ENCODE assay signal across 8 cellular contexts in the genomic region with DNA sequence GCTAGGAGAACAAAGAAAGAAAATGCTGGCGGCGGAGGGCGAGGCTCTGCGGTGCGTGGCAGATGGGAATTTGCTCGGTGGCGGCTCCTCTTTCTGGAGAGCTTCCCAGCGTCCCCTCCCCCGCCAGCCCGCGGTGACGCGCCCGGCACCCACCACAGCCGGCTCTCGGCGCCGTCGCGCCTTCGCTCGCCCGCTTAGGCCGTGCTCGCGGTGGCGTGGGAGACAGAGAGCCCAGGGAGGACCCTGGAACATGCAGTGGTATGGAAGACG. TPM values are rescaled to one million over a fixed set of nuclear protein-coding genes. Genes with fewer than 3 reads are reported as not detected.
DNase-seq lines count a peak whose midpoint lies in the region; ATAC-seq and TF ChIP-seq lines count a peak whose summit lies in the region.

No MANE protein-coding gene starts in this region.

- H4K20me1 ChIP-seq in BLaER1 treated with 17β-estradiol and CSF1 and Interleukin-3, amounts not matched to agents 10 nM and 100 nM, result peaks cover under 1 to 33% (median 12%) of the 10 kb centered on the region in 11 experiments; a peak in 17 of 22 replicates

- CTCF ChIA-PET in activated CD4-positive, alpha-beta memory T cell treated with anti-CD3 and anti-CD28 coated beads for 36 hours (lab: Charles Lee), result interaction anchor here (1.3 to 3.2 kb wide), 6 partner anchors 8 to 67 kb away, joined by 5 to 15 read pairs (median 7); no protein-coding TSS in a partner anchor

- peak; percentile 9 for DNase-seq in KG1 (lab: John Stamatoyannopoulos, UW)
- peak; percentile 51 for DNase-seq in activated CD4-positive, alpha-beta memory T cell treated with anti-CD3 and anti-CD28 coated beads for 36 hours
- peak; percentile 91 for DNase-seq in esophagus muscularis mucosa (ENCODE audit: extremely low spot score)

- H3K9me3 Mint-ChIP-seq in activated CD4-positive, alpha-beta memory T cell treated with anti-CD3 and anti-CD28 coated beads for 36 hours, result no peaks in the 10 kb centered on the region

- POLR2A ChIA-PET in activated CD4-positive, alpha-beta memory T cell treated with anti-CD3 and anti-CD28 coated beads for 36 hours (lab: Charles Lee), result interaction anchor here (0.6 to 4.7 kb wide), 6 partner anchors 8 to 499 kb away, joined by 3 to 58 read pairs (median 22); a partner anchor contains a TSS

- H3K27me3 ChIP-seq in BLaER1 treated with 17β-estradiol and CSF1 and Interleukin-3, amounts not matched to agents 10 nM and 100 nM, result no peaks in the 10 kb centered on the region
- H3K27me3 ChIP-seq in esophagus muscularis mucosa (no peaks in the 10 kb centered on the region), mucosa of rectum (ENCODE audit: control insufficient read depth in 2 of 2, insufficient read depth in 2 of 2, low read length in 2 of 2) (no peaks in the 10 kb centered on the region), stomach smooth muscle (ENCODE audit: control insufficient read depth in 1 of 2, insufficient read depth in 2 of 2, low read length in 2 of 2) (no peaks in the 10 kb centered on the region)

- peak overlapping the region; percentile 85 to 98 (median 91) for H3K4me3 ChIP-seq in BLaER1 treated with 17β-estradiol and CSF1 and Interleukin-3, amounts not matched to agents 10 nM and 100 nM
- H3K4me3 ChIP-seq in esophagus muscularis mucosa, result peak overlapping the region; percentile 84 to 95 (median 90)
- H3K4me3 ChIP-seq in mucosa of rectum (ENCODE audit: low read length in 2 of 2), result peak overlapping the region; percentile 85 to 86
- peak overlapping the region; percentile 86 to 90 for H3K4me3 ChIP-seq in stomach smooth muscle (ENCODE audit: low read length in 2 of 2)

- peak overlapping the region; percentile 93 for H3K27ac Mint-ChIP-seq in activated CD4-positive, alpha-beta memory T cell treated with anti-CD3 and anti-CD28 coated beads for 36 hours

- no peak for TF ChIP-seq EP300 in esophagus muscularis mucosa (IDR thresholded peaks at IDR 0.05)

- peaks cover 23% of the 10 kb centered on the region for H3K36me3 Mint-ChIP-seq in activated CD4-positive, alpha-beta memory T cell treated with anti-CD3 and anti-CD28 coated beads for 36 hours

- H3K27me3 Mint-ChIP-seq in activated CD4-positive, alpha-beta memory T cell treated with anti-CD3 and anti-CD28 coated beads for 36 hours, result no peaks in the 10 kb centered on the region

- peaks cover 59 to 75% (median 66%) of the 10 kb centered on the region in 10 experiments for H3K4me1 ChIP-seq in BLaER1 treated with 17β-estradiol and CSF1 and Interleukin-3, amounts not matched to agents 10 nM and 100 nM
- peaks cover 20 to 51% (median 43%) of the 10 kb centered on the region in 4 donors for H3K4me1 ChIP-seq in esophagus muscularis mucosa
- peaks cover 3 to 6% of the 10 kb centered on the region in 2 donors for H3K4me1 ChIP-seq in mucosa of rectum (ENCODE audit: control insufficient read depth in 2 of 2, insufficient read depth in 2 of 2, low read length in 2 of 2)
- peaks cover 5% of the 10 kb centered on the region for H3K4me1 ChIP-seq in stomach smooth muscle (ENCODE audit: control insufficient read depth, insufficient read depth, low read length)

- no peaks in the 10 kb centered on the region; a peak in 1 of 22 replicates for H3K36me3 ChIP-seq in BLaER1 treated with 17β-estradiol and CSF1 and Interleukin-3, amounts not matched to agents 10 nM and 100 nM
- H3K36me3 ChIP-seq in esophagus muscularis mucosa (no peaks in the 10 kb centered on the region), mucosa of rectum (ENCODE audit: control insufficient read depth in 2 of 2, insufficient read depth in 2 of 2, low read length in 2 of 2) (no peaks in the 10 kb centered on the region), stomach smooth muscle (ENCODE audit: control insufficient read depth in 2 of 2, insufficient read depth in 2 of 2, low read length in 2 of 2) (no peaks in the 10 kb centered on the region)

- TF ChIP-seq CTCF in esophagus muscularis mucosa (IDR thresholded peaks at IDR 0.05), result no peak

- WGBS in esophagus muscularis mucosa, result 7% methylated on average over 8 of the region's 28 CpGs

- peak overlapping the region; percentile 95 to 99 (median 98) for H3K9ac ChIP-seq in BLaER1 treated with 17β-estradiol and CSF1 and Interleukin-3, amounts not matched to agents 10 nM and 100 nM
- H3K9ac ChIP-seq in mucosa of rectum (ENCODE audit: low read depth in 1 of 2, low read length in 2 of 2), result peak overlapping the region; percentile 72 to 85
- peak overlapping the region; percentile 89 to 95 for H3K9ac ChIP-seq in stomach smooth muscle (ENCODE audit: low read length in 2 of 2)

- H3K4me2 ChIP-seq in BLaER1 treated with 17β-estradiol and CSF1 and Interleukin-3, amounts not matched to agents 10 nM and 100 nM, result peak overlapping the region; percentile 90 to 98 (median 96)

- ATAC-seq in GM19438 (IDR thresholded peaks at IDR 0.05; ENCODE audit: low read depth, unreplicated experiment) (peak; percentile 20), GM21576 (IDR thresholded peaks at IDR 0.05; ENCODE audit: unreplicated experiment) (no peak)

- no peak for TF ChIP-seq POLR2A in esophagus muscularis mucosa (IDR thresholded peaks at IDR 0.05; ENCODE audit: low read depth)

- H3K9me3 ChIP-seq in BLaER1 treated with 17β-estradiol and CSF1 and Interleukin-3, amounts not matched to agents 10 nM and 100 nM (replicated peaks in 1 of 11), result no peaks in the 10 kb centered on the region
- no peaks in the 10 kb centered on the region for H3K9me3 ChIP-seq in esophagus muscularis mucosa
- H3K9me3 ChIP-seq in mucosa of rectum (ENCODE audit: control insufficient read depth in 2 of 2, low read length in 2 of 2), result no peaks in the 10 kb centered on the region
- H3K9me3 ChIP-seq in stomach smooth muscle (ENCODE audit: control insufficient read depth in 2 of 2, low read length in 2 of 2), result no peaks in the 10 kb centered on the region

- peaks cover 45% of the 10 kb centered on the region for H3K4me1 Mint-ChIP-seq in activated CD4-positive, alpha-beta memory T cell treated with anti-CD3 and anti-CD28 coated beads for 36 hours (ENCODE audit: low read depth)

- peak overlapping the region; percentile 93 for H3K4me3 Mint-ChIP-seq in activated CD4-positive, alpha-beta memory T cell treated with anti-CD3 and anti-CD28 coated beads for 36 hours

- peak overlapping the region; percentile 94 to 99 (median 97) for H3K27ac ChIP-seq in BLaER1 treated with 17β-estradiol and CSF1 and Interleukin-3, amounts not matched to agents 10 nM and 100 nM
- H3K27ac ChIP-seq in esophagus muscularis mucosa (replicated peaks in 1 of 4) (peak overlapping the region; percentile 97 to 99 (median 99)), mucosa of rectum (ENCODE audit: low read depth in 2 of 2, low read length in 2 of 2) (peak overlapping the region; percentile 87), stomach smooth muscle (ENCODE audit: low read length) (peak overlapping the region; percentile 88)

- intact Hi-C loops in activated CD4-positive, alpha-beta memory T cell treated with anti-CD3 and anti-CD28 coated beads for 36 hours (cut with micrococcal nuclease), result loop anchor here (5.0 kb wide), 2 partner anchors 355 to 585 kb away; a partner anchor contains a TSS
- intact Hi-C loops in esophagus muscularis mucosa (cut with DNase I), result no loop called here

RNA-seq across cellular contexts. Expression of a gene that starts 0.6 kb away (rescaled TPM):
- 10 to 100 TPM; 30.2 to 32.3 TPM for total RNA-seq in activated CD4-positive, alpha-beta memory T cell treated with anti-CD3 and anti-CD28 coated beads for 36 hours
- total RNA-seq in esophagus muscularis mucosa, result 10 to 100 TPM; 25.6 to 39.5 (median 33.9) TPM

Comparison
In these comparisons a context has a peak if more than half of its experiments do, and no peak if none do; other contexts are left out.
1. DNase-seq: peak in every context shown above with its lines; median percentile 91 in esophagus muscularis mucosa; 51 in activated CD4-positive, alpha-beta memory T cell treated with anti-CD3 and anti-CD28 coated beads for 36 hours; 9 in KG1.